Comparison of ENCODE assay signal across 1 cellular context in the genomic region with DNA sequence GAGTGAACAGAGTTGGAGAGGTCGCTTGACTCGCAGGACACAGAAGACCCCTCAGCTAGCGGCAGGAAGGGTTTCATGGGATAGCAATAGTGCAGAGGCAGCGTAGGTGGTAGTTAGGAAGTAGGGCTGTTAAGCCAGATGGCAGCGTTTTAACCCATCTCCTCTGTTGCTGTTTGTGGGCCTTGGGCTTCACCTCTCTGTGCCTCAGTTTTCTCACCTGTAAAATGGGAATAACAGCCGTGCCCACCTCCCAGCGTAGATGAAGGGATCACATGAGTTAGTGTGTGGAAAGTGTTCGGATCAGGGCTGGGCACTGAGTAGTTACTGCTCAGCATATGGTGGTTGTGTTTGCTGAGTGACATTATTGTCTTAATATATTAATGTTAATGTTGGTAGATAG.
TF ChIP-seq lines count a peak whose summit lies in the region.

No MANE protein-coding gene starts in this region.

TF ChIP-seq in neural cell, 6 proteins besides CTCF, POLR2A, EP300 and RAD21:
- no peak for TF ChIP-seq MXI1 (conservative IDR thresholded peaks at IDR 0.05; ENCODE audit: poor library complexity, severe bottlenecking)
- TF ChIP-seq, protein P1, sequence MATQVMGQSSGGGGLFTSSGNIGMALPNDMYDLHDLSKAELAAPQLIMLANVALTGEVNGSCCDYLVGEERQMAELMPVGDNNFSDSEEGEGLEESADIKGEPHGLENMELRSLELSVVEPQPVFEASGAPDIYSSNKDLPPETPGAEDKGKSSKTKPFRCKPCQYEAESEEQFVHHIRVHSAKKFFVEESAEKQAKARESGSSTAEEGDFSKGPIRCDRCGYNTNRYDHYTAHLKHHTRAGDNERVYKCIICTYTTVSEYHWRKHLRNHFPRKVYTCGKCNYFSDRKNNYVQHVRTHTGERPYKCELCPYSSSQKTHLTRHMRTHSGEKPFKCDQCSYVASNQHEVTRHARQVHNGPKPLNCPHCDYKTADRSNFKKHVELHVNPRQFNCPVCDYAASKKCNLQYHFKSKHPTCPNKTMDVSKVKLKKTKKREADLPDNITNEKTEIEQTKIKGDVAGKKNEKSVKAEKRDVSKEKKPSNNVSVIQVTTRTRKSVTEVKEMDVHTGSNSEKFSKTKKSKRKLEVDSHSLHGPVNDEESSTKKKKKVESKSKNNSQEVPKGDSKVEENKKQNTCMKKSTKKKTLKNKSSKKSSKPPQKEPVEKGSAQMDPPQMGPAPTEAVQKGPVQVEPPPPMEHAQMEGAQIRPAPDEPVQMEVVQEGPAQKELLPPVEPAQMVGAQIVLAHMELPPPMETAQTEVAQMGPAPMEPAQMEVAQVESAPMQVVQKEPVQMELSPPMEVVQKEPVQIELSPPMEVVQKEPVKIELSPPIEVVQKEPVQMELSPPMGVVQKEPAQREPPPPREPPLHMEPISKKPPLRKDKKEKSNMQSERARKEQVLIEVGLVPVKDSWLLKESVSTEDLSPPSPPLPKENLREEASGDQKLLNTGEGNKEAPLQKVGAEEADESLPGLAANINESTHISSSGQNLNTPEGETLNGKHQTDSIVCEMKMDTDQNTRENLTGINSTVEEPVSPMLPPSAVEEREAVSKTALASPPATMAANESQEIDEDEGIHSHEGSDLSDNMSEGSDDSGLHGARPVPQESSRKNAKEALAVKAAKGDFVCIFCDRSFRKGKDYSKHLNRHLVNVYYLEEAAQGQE (IDR thresholded peaks at IDR 0.05; ENCODE audit: borderline replicate concordance): no peak
- TF ChIP-seq POLR2AphosphoS5 (IDR thresholded peaks at IDR 0.05): no peak
- TF ChIP-seq TAF1 (IDR thresholded peaks at IDR 0.05; ENCODE audit: low read depth): no peak
- no peak for TF ChIP-seq EZH2 (IDR thresholded peaks at IDR 0.05; ENCODE audit: borderline replicate concordance, insufficient read depth, low read length, poor library complexity, severe bottlenecking)
- no peak for TF ChIP-seq SMC3 (conservative IDR thresholded peaks at IDR 0.05; ENCODE audit: poor library complexity)
